ENCODE assay signal across 1 cellular context in the genomic region with DNA sequence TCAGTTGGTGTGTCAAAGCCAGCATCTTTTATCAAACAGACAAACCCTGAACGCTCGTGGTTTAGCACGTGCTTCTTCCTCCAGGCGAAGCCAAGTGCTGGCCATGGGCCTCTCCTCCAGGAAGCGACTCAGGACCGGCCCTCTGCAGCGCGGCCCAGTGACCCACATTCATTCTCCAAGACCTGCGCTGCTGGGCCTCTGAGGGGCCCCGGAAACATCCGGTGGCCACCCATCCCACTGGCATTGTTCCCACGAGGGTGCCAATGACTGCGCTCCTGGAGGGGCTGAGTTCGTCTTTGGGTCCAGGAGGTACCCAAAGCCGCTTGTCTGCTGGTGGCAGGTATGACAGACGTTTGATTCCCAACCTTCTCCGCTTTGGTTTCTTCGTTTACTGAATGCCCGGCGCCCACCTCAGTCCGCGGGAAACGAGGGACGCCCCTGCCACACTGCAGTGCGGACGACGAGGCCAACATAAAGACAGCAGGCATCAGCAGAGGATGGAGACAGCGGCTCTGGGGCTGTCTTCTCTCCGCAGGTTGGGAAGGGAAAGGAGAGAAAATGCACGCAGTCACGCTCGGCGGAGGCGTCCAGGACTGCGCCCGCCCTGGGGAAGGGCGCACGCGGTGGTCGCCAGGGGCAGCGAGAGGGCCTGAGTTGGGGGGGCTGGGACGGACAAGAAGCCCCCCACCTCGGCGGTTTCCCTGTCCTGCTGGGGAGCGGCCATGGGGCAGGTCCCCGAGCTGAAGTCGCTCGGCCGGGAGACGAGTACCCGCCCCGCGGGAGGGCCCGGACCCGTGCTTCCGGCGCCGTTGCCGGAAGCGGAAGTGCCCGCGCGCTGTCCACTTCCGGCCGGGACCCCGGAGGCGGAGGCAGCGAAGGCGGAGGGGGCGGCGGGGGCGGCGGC.
A peak's percentile ranks its signal among the peaks of the same experiment; 100 is the strongest.
TF ChIP-seq lines count a peak whose summit lies in the region.

TSS of gene EXOC3 (plus strand) at position 842 of the 904 bp plus-strand sequence. CDS start 3,030 bp downstream, outside the sequence.

TF ChIP-seq in HepG2, 621 proteins besides CTCF, POLR2A, EP300 and RAD21 (continued from another document and continues in another):
- TF ChIP-seq RFX3 (CRISPR knock-in tag; IDR thresholded peaks at IDR 0.05) (no peak), HNRNPH1 (optimal IDR thresholded peaks at IDR 0.05; ENCODE audit: low read depth, low read length) (no peak), ZNF460 (CRISPR knock-in tag; IDR thresholded peaks at IDR 0.05; ENCODE audit: borderline replicate concordance) (no peak), IRX3 (CRISPR knock-in tag; IDR thresholded peaks at IDR 0.05; ENCODE audit: borderline replicate concordance, low read depth) (no peak), SOX13 (IDR thresholded peaks at IDR 0.05) (no peak), SOX13 (CRISPR knock-in tag; conservative IDR thresholded peaks at IDR 0.05 in 1 of 2, IDR thresholded peaks at IDR 0.05 in 1 of 2) (no peak), FOXO4 (CRISPR knock-in tag; conservative IDR thresholded peaks at IDR 0.05) (0 out of 2 replicates have a peak, but pooled peaks have one; percentile 73), ZNF567 (CRISPR knock-in tag; IDR thresholded peaks at IDR 0.05; ENCODE audit: borderline replicate concordance) (no peak; the same call in 1 of the 2 replicates), PHF20 (CRISPR knock-in tag; IDR thresholded peaks at IDR 0.05) (peak; percentile 90), SALL2 (CRISPR knock-in tag; IDR thresholded peaks at IDR 0.05) (0 out of 2 replicates have a peak, but pooled peaks have one; percentile 37), AKNA (CRISPR knock-in tag; IDR thresholded peaks at IDR 0.05; ENCODE audit: borderline replicate concordance) (no peak), BRF2 (CRISPR knock-in tag; IDR thresholded peaks at IDR 0.05) (no peak), MED1 (CRISPR knock-in tag; IDR thresholded peaks at IDR 0.05) (no peak; the same call in 1 of the 2 replicates), TCF12 (IDR thresholded peaks at IDR 0.05) (no peak), TCF12 (CRISPR knock-in tag; IDR thresholded peaks at IDR 0.05) (no peak; the same call in 1 of the 2 replicates), IKZF1 (IDR thresholded peaks at IDR 0.05) (no peak), GZF1 (CRISPR knock-in tag; IDR thresholded peaks at IDR 0.05) (no peak), ZNF570 (CRISPR knock-in tag; IDR thresholded peaks at IDR 0.05; ENCODE audit: borderline replicate concordance) (no peak), ARNT2 (CRISPR knock-in tag; IDR thresholded peaks at IDR 0.05; ENCODE audit: low read depth) (peak; percentile 63; the same call in 1 of the 2 replicates), CBFB (CRISPR knock-in tag; IDR thresholded peaks at IDR 0.05) (peak; percentile 26; the same call in 1 of the 2 replicates), ZNF589 (CRISPR knock-in tag; conservative IDR thresholded peaks at IDR 0.05) (no peak), MAFF (IDR thresholded peaks at IDR 0.05; ENCODE audit: low read depth, low read length) (no peak), ATM (IDR thresholded peaks at IDR 0.05; ENCODE audit: borderline replicate concordance) (no peak), KLF9 (CRISPR knock-in tag; IDR thresholded peaks at IDR 0.05; ENCODE audit: low read depth) (no peak), NBN (conservative IDR thresholded peaks at IDR 0.05) (no peak), HINFP (CRISPR knock-in tag; IDR thresholded peaks at IDR 0.05; ENCODE audit: low read depth) (0 out of 2 replicates have a peak, but pooled peaks have one; percentile 4)
- TF ChIP-seq, protein P1, sequence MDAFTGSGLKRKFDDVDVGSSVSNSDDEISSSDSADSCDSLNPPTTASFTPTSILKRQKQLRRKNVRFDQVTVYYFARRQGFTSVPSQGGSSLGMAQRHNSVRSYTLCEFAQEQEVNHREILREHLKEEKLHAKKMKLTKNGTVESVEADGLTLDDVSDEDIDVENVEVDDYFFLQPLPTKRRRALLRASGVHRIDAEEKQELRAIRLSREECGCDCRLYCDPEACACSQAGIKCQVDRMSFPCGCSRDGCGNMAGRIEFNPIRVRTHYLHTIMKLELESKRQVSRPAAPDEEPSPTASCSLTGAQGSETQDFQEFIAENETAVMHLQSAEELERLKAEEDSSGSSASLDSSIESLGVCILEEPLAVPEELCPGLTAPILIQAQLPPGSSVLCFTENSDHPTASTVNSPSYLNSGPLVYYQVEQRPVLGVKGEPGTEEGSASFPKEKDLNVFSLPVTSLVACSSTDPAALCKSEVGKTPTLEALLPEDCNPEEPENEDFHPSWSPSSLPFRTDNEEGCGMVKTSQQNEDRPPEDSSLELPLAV (CRISPR knock-in tag; conservative IDR thresholded peaks at IDR 0.05; ENCODE audit: low read depth), result no peak
- TF ChIP-seq, protein P2, sequence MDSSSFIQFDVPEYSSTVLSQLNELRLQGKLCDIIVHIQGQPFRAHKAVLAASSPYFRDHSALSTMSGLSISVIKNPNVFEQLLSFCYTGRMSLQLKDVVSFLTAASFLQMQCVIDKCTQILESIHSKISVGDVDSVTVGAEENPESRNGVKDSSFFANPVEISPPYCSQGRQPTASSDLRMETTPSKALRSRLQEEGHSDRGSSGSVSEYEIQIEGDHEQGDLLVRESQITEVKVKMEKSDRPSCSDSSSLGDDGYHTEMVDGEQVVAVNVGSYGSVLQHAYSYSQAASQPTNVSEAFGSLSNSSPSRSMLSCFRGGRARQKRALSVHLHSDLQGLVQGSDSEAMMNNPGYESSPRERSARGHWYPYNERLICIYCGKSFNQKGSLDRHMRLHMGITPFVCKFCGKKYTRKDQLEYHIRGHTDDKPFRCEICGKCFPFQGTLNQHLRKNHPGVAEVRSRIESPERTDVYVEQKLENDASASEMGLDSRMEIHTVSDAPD (CRISPR knock-in tag; IDR thresholded peaks at IDR 0.05), result no peak
- TF ChIP-seq, protein P3, sequence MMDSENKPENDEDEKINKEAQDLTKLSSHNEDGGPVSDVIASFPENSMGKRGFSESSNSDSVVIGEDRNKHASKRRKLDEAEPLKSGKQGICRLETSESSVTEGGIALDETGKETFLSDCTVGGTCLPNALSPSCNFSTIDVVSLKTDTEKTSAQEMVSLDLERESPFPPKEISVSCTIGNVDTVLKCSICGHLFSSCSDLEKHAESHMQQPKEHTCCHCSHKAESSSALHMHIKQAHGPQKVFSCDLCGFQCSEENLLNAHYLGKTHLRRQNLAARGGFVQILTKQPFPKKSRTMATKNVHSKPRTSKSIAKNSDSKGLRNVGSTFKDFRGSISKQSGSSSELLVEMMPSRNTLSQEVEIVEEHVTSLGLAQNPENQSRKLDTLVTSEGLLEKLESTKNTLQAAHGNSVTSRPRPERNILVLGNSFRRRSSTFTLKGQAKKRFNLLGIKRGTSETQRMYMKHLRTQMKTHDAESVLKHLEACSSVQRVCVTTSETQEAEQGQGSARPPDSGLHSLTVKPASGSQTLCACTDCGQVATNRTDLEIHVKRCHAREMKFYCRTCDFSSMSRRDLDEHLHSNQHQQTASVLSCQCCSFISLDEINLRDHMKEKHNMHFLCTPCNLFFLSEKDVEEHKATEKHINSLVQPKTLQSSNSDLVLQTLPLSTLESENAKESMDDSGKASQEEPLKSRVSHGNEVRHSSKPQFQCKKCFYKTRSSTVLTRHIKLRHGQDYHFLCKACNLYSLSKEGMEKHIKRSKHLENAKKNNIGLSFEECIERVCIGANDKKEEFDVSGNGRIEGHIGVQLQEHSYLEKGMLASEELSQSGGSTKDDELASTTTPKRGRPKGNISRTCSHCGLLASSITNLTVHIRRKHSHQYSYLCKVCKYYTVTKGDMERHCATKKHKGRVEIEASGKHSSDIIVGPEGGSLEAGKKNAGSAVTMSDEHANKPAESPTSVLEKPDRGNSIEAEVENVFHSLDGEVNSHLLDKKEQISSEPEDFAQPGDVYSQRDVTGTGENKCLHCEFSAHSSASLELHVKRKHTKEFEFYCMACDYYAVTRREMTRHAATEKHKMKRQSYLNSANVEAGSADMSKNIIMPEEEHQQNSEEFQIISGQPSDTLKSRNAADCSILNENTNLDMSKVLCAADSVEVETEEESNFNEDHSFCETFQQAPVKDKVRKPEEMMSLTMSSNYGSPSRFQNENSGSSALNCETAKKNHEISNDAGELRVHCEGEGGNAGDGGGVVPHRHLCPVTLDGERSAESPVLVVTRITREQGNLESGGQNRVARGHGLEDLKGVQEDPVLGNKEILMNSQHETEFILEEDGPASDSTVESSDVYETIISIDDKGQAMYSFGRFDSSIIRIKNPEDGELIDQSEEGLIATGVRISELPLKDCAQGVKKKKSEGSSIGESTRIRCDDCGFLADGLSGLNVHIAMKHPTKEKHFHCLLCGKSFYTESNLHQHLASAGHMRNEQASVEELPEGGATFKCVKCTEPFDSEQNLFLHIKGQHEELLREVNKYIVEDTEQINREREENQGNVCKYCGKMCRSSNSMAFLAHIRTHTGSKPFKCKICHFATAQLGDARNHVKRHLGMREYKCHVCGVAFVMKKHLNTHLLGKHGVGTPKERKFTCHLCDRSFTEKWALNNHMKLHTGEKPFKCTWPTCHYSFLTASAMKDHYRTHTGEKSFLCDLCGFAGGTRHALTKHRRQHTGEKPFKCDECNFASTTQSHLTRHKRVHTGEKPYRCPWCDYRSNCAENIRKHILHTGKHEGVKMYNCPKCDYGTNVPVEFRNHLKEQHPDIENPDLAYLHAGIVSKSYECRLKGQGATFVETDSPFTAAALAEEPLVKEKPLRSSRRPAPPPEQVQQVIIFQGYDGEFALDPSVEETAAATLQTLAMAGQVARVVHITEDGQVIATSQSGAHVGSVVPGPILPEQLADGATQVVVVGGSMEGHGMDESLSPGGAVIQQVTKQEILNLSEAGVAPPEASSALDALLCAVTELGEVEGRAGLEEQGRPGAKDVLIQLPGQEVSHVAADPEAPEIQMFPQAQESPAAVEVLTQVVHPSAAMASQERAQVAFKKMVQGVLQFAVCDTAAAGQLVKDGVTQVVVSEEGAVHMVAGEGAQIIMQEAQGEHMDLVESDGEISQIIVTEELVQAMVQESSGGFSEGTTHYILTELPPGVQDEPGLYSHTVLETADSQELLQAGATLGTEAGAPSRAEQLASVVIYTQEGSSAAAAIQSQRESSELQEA (CRISPR knock-in tag; IDR thresholded peaks at IDR 0.05; ENCODE audit: not compliant biosample characterization), result no peak
- TF ChIP-seq, protein P4, sequence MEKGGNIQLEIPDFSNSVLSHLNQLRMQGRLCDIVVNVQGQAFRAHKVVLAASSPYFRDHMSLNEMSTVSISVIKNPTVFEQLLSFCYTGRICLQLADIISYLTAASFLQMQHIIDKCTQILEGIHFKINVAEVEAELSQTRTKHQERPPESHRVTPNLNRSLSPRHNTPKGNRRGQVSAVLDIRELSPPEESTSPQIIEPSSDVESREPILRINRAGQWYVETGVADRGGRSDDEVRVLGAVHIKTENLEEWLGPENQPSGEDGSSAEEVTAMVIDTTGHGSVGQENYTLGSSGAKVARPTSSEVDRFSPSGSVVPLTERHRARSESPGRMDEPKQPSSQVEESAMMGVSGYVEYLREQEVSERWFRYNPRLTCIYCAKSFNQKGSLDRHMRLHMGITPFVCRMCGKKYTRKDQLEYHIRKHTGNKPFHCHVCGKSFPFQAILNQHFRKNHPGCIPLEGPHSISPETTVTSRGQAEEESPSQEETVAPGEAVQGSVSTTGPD (CRISPR knock-in tag; IDR thresholded peaks at IDR 0.05), result no peak
